ENCODE assay signal across 19 cellular contexts in the genomic region with DNA sequence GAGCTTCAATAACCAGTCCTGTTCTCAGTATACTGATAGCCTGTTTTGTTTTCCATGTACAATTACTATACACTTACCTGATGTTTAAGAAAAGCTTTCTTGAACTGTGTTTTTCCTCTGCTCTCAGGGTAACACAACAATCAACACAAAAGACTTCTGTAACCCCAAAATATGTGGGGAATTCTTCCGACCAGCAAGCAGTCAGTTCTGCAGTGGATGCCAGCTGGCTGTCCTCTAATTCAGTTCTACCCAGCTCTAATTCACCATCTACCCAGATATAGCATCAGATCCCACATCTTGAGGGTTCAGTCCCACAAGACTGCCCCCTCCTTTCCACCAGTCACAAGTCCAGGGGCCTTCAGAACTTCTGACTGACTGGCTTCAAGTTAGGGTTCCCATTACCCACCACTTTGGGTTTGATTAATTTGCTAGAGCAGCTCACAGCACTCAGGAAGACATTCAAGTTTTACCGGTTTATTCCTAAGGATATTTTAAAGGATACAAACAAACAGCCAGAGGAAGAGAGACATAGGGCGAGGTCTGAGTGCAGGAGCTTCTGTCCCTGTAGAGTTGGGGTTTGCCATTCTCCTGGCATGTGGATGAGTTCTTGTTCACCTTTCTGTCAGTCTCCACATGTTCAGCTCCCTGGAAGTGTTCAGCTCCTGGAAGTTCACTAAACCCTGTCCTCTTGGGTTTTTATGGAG.
A peak's percentile ranks its signal among the peaks of the same experiment; 100 is the strongest.
DNase-seq lines count a peak whose midpoint lies in the region; ATAC-seq and TF ChIP-seq lines count a peak whose summit lies in the region.
"Had no signal": no experiment of that assay in that cellular context is flagged by ENCODE, and none has a peak within 500 bp of the region (broad histone marks: within the 10 kb centered on the region; RNA-seq: fewer than 3 reads in every experiment).

No MANE protein-coding gene starts in this region.

- BruUV-seq in PC-9 (replicated peaks; lab: Mats Ljungman, UMichigan), result no TSS peak

- no peak for ATAC-seq in memory B cell (ENCODE audit: low read depth)

- H4K20me1 ChIP-seq in PC-9 (ENCODE audit: insufficient read depth), result no peaks in the 10 kb centered on the region

- H3K27me3 ChIP-seq in PC-9 (ENCODE audit: insufficient read depth, low read depth) (no peaks in the 10 kb centered on the region), subcutaneous abdominal adipose tissue (ENCODE audit: control insufficient read depth in 5 of 5, insufficient read depth in 4 of 5, low read length in 5 of 5) (no peaks in the 10 kb centered on the region), Peyer's patch (no peaks in the 10 kb centered on the region)

- no peaks in the 10 kb centered on the region for H3K27me3 Mint-ChIP-seq in memory B cell

- H3K4me3 Mint-ChIP-seq in memory B cell, result no peak overlapping the region

- H3K9me2 ChIP-seq in PC-9 (ENCODE audit: insufficient read depth), result no peaks in the 10 kb centered on the region

- CTCF ChIA-PET in PC-9 (lab: Charles Lee), result no interaction called here

- DNase-seq in PC-9 (peak in 1 of 2 experiments; percentile 54), choroid plexus epithelial cell (ENCODE audit: low read depth) (peak; percentile 26), memory B cell (ENCODE audit: low spot score in 2 of 2) (no peak), Peyer's patch (no peak), erythroblast (lab: John Stamatoyannopoulos, UW) (no peak), NCI-H748 treated with DMSO at 0.1 percent for 48 hours (lab: John Stamatoyannopoulos, UW) (no peak), coronary artery (ENCODE audit: low spot score) (no peak)
- DNase-seq: ACHN, AML-193, DMS79 treated with DMSO at 0.1 percent for 48 hours, H7, NCI-H1105, NCI-H1694, NCI-H2081 treated with DMSO at 0.1 percent for 48 hours, NCI-H82, OCI-M1 had no signal

- peak overlapping the region; percentile 11; the same call in 1 of the 2 replicates for H3K4me2 ChIP-seq in PC-9

- H3K27ac Mint-ChIP-seq in memory B cell, result peak overlapping the region; percentile 48

- POLR2A ChIA-PET in PC-9 (lab: Charles Lee; ENCODE audit: unreplicated experiment), result no interaction called here

- H3K36me3 Mint-ChIP-seq in memory B cell, result peaks cover 50% of the 10 kb centered on the region

- H2AFZ ChIP-seq in PC-9, result no peak overlapping the region

- H3K9ac ChIP-seq in subcutaneous abdominal adipose tissue (ENCODE audit: low read length in 5 of 5), result no peak overlapping the region

- H3K79me2 ChIP-seq in PC-9 (ENCODE audit: low read depth), result no peaks in the 10 kb centered on the region

- TF ChIP-seq POLR2A in Peyer's patch (IDR thresholded peaks at IDR 0.05) (no peak), erythroblast (IDR thresholded peaks at IDR 0.05; ENCODE audit: low read length) (no peak)

- no peaks in the 10 kb centered on the region for H3K9me3 Mint-ChIP-seq in memory B cell

- peaks cover 8% of the 10 kb centered on the region; the same call in 1 of the 2 replicates for H3K36me3 ChIP-seq in PC-9 (ENCODE audit: low read depth)
- peaks cover 49 to 84% (median 75%) of the 10 kb centered on the region in 5 donors for H3K36me3 ChIP-seq in subcutaneous abdominal adipose tissue (ENCODE audit: control insufficient read depth in 5 of 5, insufficient read depth in 5 of 5, low read length in 5 of 5)
- H3K36me3 ChIP-seq in Peyer's patch, result peaks cover 0 to 95% (median 0%) of the 10 kb centered on the region in 3 donors

- no peaks in the 10 kb centered on the region for H3F3A ChIP-seq in PC-9 (ENCODE audit: insufficient read depth, low read depth)

- no peaks in the 10 kb centered on the region for H3K4me1 Mint-ChIP-seq in memory B cell

- intact Hi-C loops in PC-9 (cut with micrococcal nuclease; ENCODE audit: unreplicated experiment), result no loop called here

- H3K4me3 ChIP-seq in PC-9, result no peak overlapping the region
- no peak overlapping the region for H3K4me3 ChIP-seq in choroid plexus epithelial cell (ENCODE audit: low read depth, low read length)
- H3K4me3 ChIP-seq in subcutaneous abdominal adipose tissue (ENCODE audit: low read depth in 1 of 5, low read length in 5 of 5), result no peak overlapping the region
- H3K4me3 ChIP-seq in Peyer's patch, result no peak overlapping the region
- no peak overlapping the region for H3K4me3 ChIP-seq in coronary artery

- TF ChIP-seq CTCF in PC-9 (conservative IDR thresholded peaks at IDR 0.05), result no peak
- no peak for TF ChIP-seq CTCF in choroid plexus epithelial cell (conservative IDR thresholded peaks at IDR 0.05; ENCODE audit: low read depth, low read length)
- no peak for TF ChIP-seq CTCF in Peyer's patch (IDR thresholded peaks at IDR 0.05)
- TF ChIP-seq CTCF in coronary artery (IDR thresholded peaks at IDR 0.05), result no peak

- no peaks in the 10 kb centered on the region for H3K9me3 ChIP-seq in PC-9 (ENCODE audit: insufficient read depth, low read depth)
- H3K9me3 ChIP-seq in subcutaneous abdominal adipose tissue (ENCODE audit: control insufficient read depth in 5 of 5, low read length in 5 of 5), result no peaks in the 10 kb centered on the region
- H3K9me3 ChIP-seq in Peyer's patch, result no peaks in the 10 kb centered on the region

- H3K4me1 ChIP-seq in PC-9 (replicated peaks; ENCODE audit: insufficient read depth) (peaks cover 9% of the 10 kb centered on the region; the same call in 1 of the 2 replicates), subcutaneous abdominal adipose tissue (ENCODE audit: control insufficient read depth in 5 of 5, insufficient read depth in 5 of 5, low read length in 5 of 5) (peaks cover 0 to 2% (median 0%) of the 10 kb centered on the region in 5 donors), Peyer's patch (no peaks in the 10 kb centered on the region)

- H3K27ac ChIP-seq in PC-9, result no peak overlapping the region
- H3K27ac ChIP-seq in subcutaneous abdominal adipose tissue (ENCODE audit: low read depth, low read length), result peak overlapping the region; percentile 24
- peak overlapping the region in 1 of 4 donors; percentile 12 for H3K27ac ChIP-seq in Peyer's patch
- H3K27ac ChIP-seq in coronary artery, result no peak overlapping the region
- H3K27ac ChIP-seq: C4-2B, HL-60 had no signal
